Comparison of ENCODE assay signal across 8 cellular contexts in genomic region chr20:45969712-45970634, GRCh38. TPM values are rescaled to one million over a fixed set of nuclear protein-coding genes. Genes with fewer than 3 reads are reported as not detected.
DNase-seq lines count a peak whose midpoint lies in the region; ATAC-seq and TF ChIP-seq lines count a peak whose summit lies in the region.

No MANE protein-coding gene starts in this region.

- H3K27me3 ChIP-seq in AG04450 (ENCODE audit: control insufficient read depth, insufficient read depth, low read length) (no peaks in the 10 kb centered on the region), GM06990 (replicated peaks; ENCODE audit: control insufficient read depth, insufficient read depth, low read length) (no peaks in the 10 kb centered on the region), foreskin keratinocyte (no peaks in the 10 kb centered on the region)

- H3K4me1 ChIP-seq in foreskin keratinocyte: peaks cover 14% of the 10 kb centered on the region

- POLR2A ChIA-PET in AG04450 (lab: Yijun Ruan, JAX): interaction anchor here (0.6 to 3.2 kb wide), 7 partner anchors 8 to 190 kb away, joined by 3 to 21 read pairs (median 4); partner anchors contain the start of gene PCIF1
- POLR2A ChIA-PET in activated CD4-positive, alpha-beta memory T cell treated with anti-CD3 and anti-CD28 coated beads for 36 hours (lab: Charles Lee): interaction anchor here (0.7 to 3.6 kb wide), 7 partner anchors 9 to 171 kb away, joined by 3 to 28 read pairs (median 4); partner anchors contain the start of gene PCIF1

- peaks cover 28% of the 10 kb centered on the region for H3K4me1 Mint-ChIP-seq in activated CD4-positive, alpha-beta memory T cell treated with anti-CD3 and anti-CD28 coated beads for 36 hours (ENCODE audit: low read depth)

- H3K9me3 ChIP-seq in AG04450 (ENCODE audit: control insufficient read depth, insufficient read depth, low read length): peaks cover 4% of the 10 kb centered on the region; the same call in 1 of the 2 replicates

- peak; percentile 32 for DNase-seq in AG04450 (ENCODE audit: low read depth, low spot score)
- DNase-seq in GM06990 (ENCODE audit: extremely low read depth, insufficient read length): no peak
- peak; percentile 32 for DNase-seq in NCI-H2196 treated with DMSO at 0.1 percent for 48 hours (lab: John Stamatoyannopoulos, UW; ENCODE audit: unreplicated experiment)
- no peak for DNase-seq in activated CD4-positive, alpha-beta memory T cell treated with anti-CD3 and anti-CD28 coated beads for 36 hours
- peak in 1 of 2 donors; percentile 52 for DNase-seq in foreskin keratinocyte
- DNase-seq in pons (ENCODE audit: low spot score): peak; percentile 70

- peak; percentile 70 for TF ChIP-seq CTCF in AG04450 (IDR thresholded peaks at IDR 0.05; ENCODE audit: low read depth, low read length)
- peak; percentile 70 for TF ChIP-seq CTCF in GM06990 (IDR thresholded peaks at IDR 0.05; ENCODE audit: insufficient read depth, low read length, poor library complexity, severe bottlenecking)
- peak; percentile 81 for TF ChIP-seq CTCF in foreskin keratinocyte (conservative IDR thresholded peaks at IDR 0.05)

- CTCF ChIA-PET in AG04450 (lab: Charles Lee): interaction anchor here (0.6 to 4.0 kb wide), 57 partner anchors 9 to 1674 kb away, joined by 3 to 60 read pairs (median 5); partner anchors contain the start of genes CTSA, DNTTIP1, NEURL2 and PCIF1
- CTCF ChIA-PET in activated CD4-positive, alpha-beta memory T cell treated with anti-CD3 and anti-CD28 coated beads for 36 hours (lab: Charles Lee): interaction anchor here (0.6 to 11.8 kb wide), 38 partner anchors 10 to 607 kb away, joined by 3 to 98 read pairs (median 4); partner anchors contain the start of genes DNTTIP1, PCIF1, SLC12A5 and SNX21

- peaks cover 21% of the 10 kb centered on the region for H3K36me3 Mint-ChIP-seq in activated CD4-positive, alpha-beta memory T cell treated with anti-CD3 and anti-CD28 coated beads for 36 hours

- H3K27ac Mint-ChIP-seq in activated CD4-positive, alpha-beta memory T cell treated with anti-CD3 and anti-CD28 coated beads for 36 hours: peak overlapping the region; percentile 99

- no peaks in the 10 kb centered on the region for H3K9me3 Mint-ChIP-seq in activated CD4-positive, alpha-beta memory T cell treated with anti-CD3 and anti-CD28 coated beads for 36 hours

- peak overlapping the region; percentile 97 for H3K4me3 ChIP-seq in AG04450 (ENCODE audit: low read depth, low read length)
- H3K4me3 ChIP-seq in GM06990 (replicated peaks; ENCODE audit: low read depth, low read length): peak overlapping the region; percentile 85

- peak overlapping the region; percentile 85 for H3K4me3 Mint-ChIP-seq in activated CD4-positive, alpha-beta memory T cell treated with anti-CD3 and anti-CD28 coated beads for 36 hours

- ATAC-seq in foreskin keratinocyte (peak; percentile 11), esophagus mucosa (no peak), HG02852 (IDR thresholded peaks at IDR 0.05; ENCODE audit: unreplicated experiment) (no peak)

- peaks cover 3% of the 10 kb centered on the region for H3K27me3 Mint-ChIP-seq in activated CD4-positive, alpha-beta memory T cell treated with anti-CD3 and anti-CD28 coated beads for 36 hours

- peaks cover 26% of the 10 kb centered on the region for H3K36me3 ChIP-seq in GM06990 (ENCODE audit: control insufficient read depth, insufficient read depth, low read length)

- H3K27ac ChIP-seq in AG04450 (ENCODE audit: low read depth, low read length): peak overlapping the region; percentile 100
- no peak overlapping the region for H3K27ac ChIP-seq in foreskin keratinocyte

- intact Hi-C loops in activated CD4-positive, alpha-beta memory T cell treated with anti-CD3 and anti-CD28 coated beads for 36 hours (cut with micrococcal nuclease): loop anchor here (2.0 to 5.0 kb wide), 3 partner anchors 42 to 158 kb away; partner anchors contain the start of gene UBE2C

RNA-seq across cellular contexts. Expression of gene ZNF335, which starts 2.0 kb away (rescaled TPM):
- 5.5 and 7.6 TPM in 2 replicates for polyA plus RNA-seq in AG04450 (2011; rRNA removed)
- 18.8 and 19.3 TPM in 2 replicates for polyA minus RNA-seq in AG04450 (2011; rRNA and poly(A)+ RNA removed)
- 10 to 100 TPM; 24.1 to 26.0 TPM for total RNA-seq in activated CD4-positive, alpha-beta memory T cell treated with anti-CD3 and anti-CD28 coated beads for 36 hours
- total RNA-seq in foreskin keratinocyte: 14.2 and 15.7 TPM in 2 replicates
- polyA plus RNA-seq in foreskin keratinocyte: 8.3 and 8.6 TPM in 2 replicates
- total RNA-seq in esophagus mucosa: 9.6 TPM

RNA-seq across cellular contexts. Expression of gene PCIF1, which starts 35.5 kb away (rescaled TPM):
- polyA plus RNA-seq in AG04450 (2011; rRNA removed) (11.5 and 14.6 TPM in 2 replicates), foreskin keratinocyte (19.3 and 20.7 TPM in 2 replicates)
- 19.7 and 24.9 TPM in 2 replicates for polyA minus RNA-seq in AG04450 (2011; rRNA and poly(A)+ RNA removed)
- total RNA-seq in activated CD4-positive, alpha-beta memory T cell treated with anti-CD3 and anti-CD28 coated beads for 36 hours: 10 to 100 TPM; 29.9 to 33.0 TPM
- total RNA-seq in foreskin keratinocyte (14.6 and 17.2 TPM in 2 replicates), esophagus mucosa (19.0 TPM)

RNA-seq across cellular contexts. Expression of gene MMP9, which starts 38.7 kb away (rescaled TPM):
- polyA plus RNA-seq in AG04450 (2011; rRNA removed) (not detected in 2 replicates), foreskin keratinocyte (44.4 and 338 TPM in 2 replicates)
- polyA minus RNA-seq in AG04450 (2011; rRNA and poly(A)+ RNA removed): not detected in 2 replicates
- under 1 TPM; 0.10 to 0.12 TPM for total RNA-seq in activated CD4-positive, alpha-beta memory T cell treated with anti-CD3 and anti-CD28 coated beads for 36 hours
- total RNA-seq in foreskin keratinocyte (40.5 and 266 TPM in 2 replicates), esophagus mucosa (3.3 TPM)

RNA-seq across cellular contexts. Expression of gene PLTP, which starts 58.0 kb away (rescaled TPM):
- 105 and 154 TPM in 2 replicates for polyA plus RNA-seq in AG04450 (2011; rRNA removed)
- polyA minus RNA-seq in AG04450 (2011; rRNA and poly(A)+ RNA removed): 43.0 and 67.8 TPM in 2 replicates
- 1 to 10 TPM; 9.4 to 9.5 TPM for total RNA-seq in activated CD4-positive, alpha-beta memory T cell treated with anti-CD3 and anti-CD28 coated beads for 36 hours
- 58.8 and 59.5 TPM in 2 replicates for total RNA-seq in foreskin keratinocyte
- 82.8 and 86.4 TPM in 2 replicates for polyA plus RNA-seq in foreskin keratinocyte
- total RNA-seq in esophagus mucosa: 46.7 TPM

RNA-seq across cellular contexts. Expression of gene SLC12A5, which starts 59.0 kb away (rescaled TPM):
- polyA plus RNA-seq in AG04450 (2011; rRNA removed): 0.55 and 1.7 TPM in 2 replicates
- polyA minus RNA-seq in AG04450 (2011; rRNA and poly(A)+ RNA removed): 0.13 and 1.3 TPM in 2 replicates
- under 1 TPM in 1 of 2 experiments, not detected in 1; 0.97 TPM for total RNA-seq in activated CD4-positive, alpha-beta memory T cell treated with anti-CD3 and anti-CD28 coated beads for 36 hours
- total RNA-seq in foreskin keratinocyte: 1.7 and 3.2 TPM in 2 replicates
- polyA plus RNA-seq in foreskin keratinocyte: 3.6 and 5.9 TPM in 2 replicates
- total RNA-seq in esophagus mucosa: not detected

Comparison
In these comparisons a context has a peak if more than half of its experiments do, and no peak if none do; other contexts are left out.
1. DNase-seq: peak in AG04450 (single experiment), NCI-H2196 treated with DMSO at 0.1 percent for 48 hours (single experiment) and pons (single experiment); none in GM06990 (single experiment) and activated CD4-positive, alpha-beta memory T cell treated with anti-CD3 and anti-CD28 coated beads for 36 hours (single experiment).
2. Peak in every context shown above with its lines, with median percentiles within 50 percentile points of each other: CTCF ChIP-seq.